8 cellular contexts compared by ENCODE assay signal in the genomic region with DNA sequence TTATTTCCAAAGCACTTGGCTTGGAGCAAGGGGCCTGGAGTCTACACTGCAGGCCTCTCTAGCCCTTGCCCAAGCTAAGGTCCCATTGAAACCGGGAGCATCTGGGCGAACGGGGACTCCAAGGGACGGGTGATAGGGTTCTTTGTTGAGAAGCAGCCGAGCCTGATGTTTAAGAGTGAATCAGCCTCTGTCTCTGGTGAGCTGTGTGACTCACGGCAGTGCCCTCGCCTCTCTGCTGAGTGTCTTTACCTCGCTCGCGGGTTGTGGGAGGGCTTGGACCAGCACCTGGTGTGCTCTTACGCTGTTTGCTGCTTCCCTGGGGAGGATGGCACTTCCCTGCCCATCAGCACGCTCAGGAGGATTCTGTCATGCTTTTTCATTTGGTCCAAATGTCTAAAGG. TPM values are rescaled to one million over a fixed set of nuclear protein-coding genes. Genes with fewer than 3 reads are reported as not detected.
A peak's percentile ranks its signal among the peaks of the same experiment; 100 is the strongest.
DNase-seq lines count a peak whose midpoint lies in the region; ATAC-seq and TF ChIP-seq lines count a peak whose summit lies in the region.

No MANE protein-coding gene starts in this region.

- H3K36me3 ChIP-seq in HCT116 (ENCODE audit: control insufficient read depth in 1 of 2, insufficient read depth in 2 of 2, low read length in 2 of 2) = peaks cover 22 to 53% of the 10 kb centered on the region in 2 experiments

- H3K4me3 Mint-ChIP-seq in activated CD4-positive, alpha-beta memory T cell treated with anti-CD3 and anti-CD28 coated beads for 36 hours = peak overlapping the region; percentile 86

- CTCF ChIA-PET in HCT116 (lab: Charles Lee) = no interaction called here
- CTCF ChIA-PET in activated CD4-positive, alpha-beta memory T cell treated with anti-CD3 and anti-CD28 coated beads for 36 hours (lab: Charles Lee) = interaction anchor here (1.0 to 2.0 kb wide), 4 partner anchors 10 to 84 kb away, joined by 3 to 5 read pairs (median 4); no protein-coding TSS in a partner anchor

- H3K4me2 ChIP-seq in HCT116 (ENCODE audit: low read length) = peak overlapping the region; percentile 100

- intact Hi-C loops in HCT116 (cut with micrococcal nuclease) = no loop called here
- intact Hi-C loops in activated CD4-positive, alpha-beta memory T cell treated with anti-CD3 and anti-CD28 coated beads for 36 hours (cut with micrococcal nuclease) = loop anchor here (2.0 kb wide), 1 partner anchor 18 kb away; a partner anchor contains a TSS

- TF ChIP-seq RAD21 in HCT116 (IDR thresholded peaks at IDR 0.05; ENCODE audit: low read depth) = no peak

- no peak for ATAC-seq in HCT116

- H2AFZ ChIP-seq in HCT116 (ENCODE audit: low read depth, low read length, poor library complexity, severe bottlenecking) = no peak overlapping the region

- no peaks in the 10 kb centered on the region for H3K27me3 ChIP-seq in HCT116 (ENCODE audit: insufficient read depth, low read length)

- H3K9me2 ChIP-seq in HCT116 (ENCODE audit: insufficient read depth) = no peaks in the 10 kb centered on the region

- peak overlapping the region; percentile 86 to 99 for H3K4me3 ChIP-seq in HCT116 (replicated peaks in 1 of 2; ENCODE audit: low read depth in 1 of 2, low read length in 2 of 2)
- peak overlapping the region; percentile 93 for H3K4me3 ChIP-seq in fibroblast of villous mesenchyme (ENCODE audit: low read depth, low read length)

- peaks cover 32% of the 10 kb centered on the region for H3K4me1 Mint-ChIP-seq in activated CD4-positive, alpha-beta memory T cell treated with anti-CD3 and anti-CD28 coated beads for 36 hours (ENCODE audit: low read depth)

- RAD21 ChIA-PET in HCT116 (lab: Charles Lee; ENCODE audit: low non-redundant PET in 1 of 2, low total read pairs in 2 of 2, uncharacterized antibody in 2 of 2, unreplicated experiment in 2 of 2) = interaction anchor here in 1 of 2 experiments (0.6 kb wide), 1 partner anchor 462 kb away, joined by 4 read pairs; a partner anchor contains a TSS

- peaks cover 2% of the 10 kb centered on the region for H3K27me3 Mint-ChIP-seq in activated CD4-positive, alpha-beta memory T cell treated with anti-CD3 and anti-CD28 coated beads for 36 hours

- peaks cover 40% of the 10 kb centered on the region for H3K36me3 Mint-ChIP-seq in activated CD4-positive, alpha-beta memory T cell treated with anti-CD3 and anti-CD28 coated beads for 36 hours

- TF ChIP-seq CTCF in 22Rv1 (IDR thresholded peaks at IDR 0.05) (no peak), HCT116 (IDR thresholded peaks at IDR 0.05 in 2 of 3, conservative IDR thresholded peaks at IDR 0.05 in 1 of 3; ENCODE audit: borderline replicate concordance in 1 of 3, insufficient read depth in 1 of 3, low read depth in 2 of 3, low read length in 2 of 3) (no peak), fibroblast of villous mesenchyme (IDR thresholded peaks at IDR 0.05; ENCODE audit: insufficient read depth, low read depth, low read length) (no peak)

- H3K27ac Mint-ChIP-seq in activated CD4-positive, alpha-beta memory T cell treated with anti-CD3 and anti-CD28 coated beads for 36 hours = peak overlapping the region; percentile 86

- H3K27ac ChIP-seq in 22Rv1 = peak overlapping the region; percentile 72
- peak overlapping the region; percentile 92 for H3K27ac ChIP-seq in HCT116 (ENCODE audit: low read depth, low read length)

- peaks cover 86% of the 10 kb centered on the region for H3K79me2 ChIP-seq in HCT116 (ENCODE audit: insufficient read depth, low read length)

- peak overlapping the region; percentile 85 for H3K9ac ChIP-seq in HCT116 (ENCODE audit: low read length)

- H3K9me3 ChIP-seq in HCT116 (ENCODE audit: control insufficient read depth in 1 of 2, insufficient read depth in 1 of 2, low read depth in 1 of 2, low read length in 2 of 2) = no peaks in the 10 kb centered on the region

- POLR2A ChIA-PET in HCT116 (lab: Charles Lee) = interaction anchor here (1.2 to 4.4 kb wide), 4 partner anchors 17 to 166 kb away, joined by 3 to 33 read pairs (median 6); a partner anchor contains a TSS
- POLR2A ChIA-PET in activated CD4-positive, alpha-beta memory T cell treated with anti-CD3 and anti-CD28 coated beads for 36 hours (lab: Charles Lee) = interaction anchor here (0.6 to 4.4 kb wide), 6 partner anchors 11 to 206 kb away, joined by 3 to 54 read pairs (median 8); a partner anchor contains a TSS

- H3K9me3 Mint-ChIP-seq in activated CD4-positive, alpha-beta memory T cell treated with anti-CD3 and anti-CD28 coated beads for 36 hours = no peaks in the 10 kb centered on the region

- H3K4me1 ChIP-seq in HCT116 (ENCODE audit: control insufficient read depth in 1 of 2, insufficient read depth in 2 of 2, low read length in 2 of 2) = peaks cover 18 to 23% of the 10 kb centered on the region in 2 experiments

- no TSS peak for BruUV-seq in HCT116 (replicated peaks; lab: Mats Ljungman, UMichigan)

- no peak for TF ChIP-seq POLR2A in HCT116 (IDR thresholded peaks at IDR 0.05; ENCODE audit: borderline replicate concordance, extremely low read depth, insufficient read depth, insufficient read length)

- H4K20me1 ChIP-seq in HCT116 (ENCODE audit: insufficient read depth) = peaks cover 6% of the 10 kb centered on the region; the same call in 1 of the 2 replicates

- no peak for DNase-seq in HCT116 (ENCODE audit: low read depth, low spot score)
- DNase-seq in activated CD4-positive, alpha-beta memory T cell treated with anti-CD3 and anti-CD28 coated beads for 36 hours = peak; percentile 73
- peak; percentile 39 for DNase-seq in fibroblast of villous mesenchyme (ENCODE audit: low read depth)
- peak; percentile 74 for DNase-seq in stimulated activated CD4-positive, alpha-beta T cell treated with anti-CD3 and anti-CD28 coated beads, Interleukin-15, amount 100 ng/mL, for 24 hours
- DNase-seq in SW 1271 (lab: John Stamatoyannopoulos, UW) = no peak
- no peak for DNase-seq in T-helper 9 cell
- DNase-seq in GF-D8 (lab: John Stamatoyannopoulos, UW) = no peak

TF ChIP-seq in HCT116, 20 proteins besides CTCF, POLR2A, EP300 and RAD21:
- TF ChIP-seq, protein P1, sequence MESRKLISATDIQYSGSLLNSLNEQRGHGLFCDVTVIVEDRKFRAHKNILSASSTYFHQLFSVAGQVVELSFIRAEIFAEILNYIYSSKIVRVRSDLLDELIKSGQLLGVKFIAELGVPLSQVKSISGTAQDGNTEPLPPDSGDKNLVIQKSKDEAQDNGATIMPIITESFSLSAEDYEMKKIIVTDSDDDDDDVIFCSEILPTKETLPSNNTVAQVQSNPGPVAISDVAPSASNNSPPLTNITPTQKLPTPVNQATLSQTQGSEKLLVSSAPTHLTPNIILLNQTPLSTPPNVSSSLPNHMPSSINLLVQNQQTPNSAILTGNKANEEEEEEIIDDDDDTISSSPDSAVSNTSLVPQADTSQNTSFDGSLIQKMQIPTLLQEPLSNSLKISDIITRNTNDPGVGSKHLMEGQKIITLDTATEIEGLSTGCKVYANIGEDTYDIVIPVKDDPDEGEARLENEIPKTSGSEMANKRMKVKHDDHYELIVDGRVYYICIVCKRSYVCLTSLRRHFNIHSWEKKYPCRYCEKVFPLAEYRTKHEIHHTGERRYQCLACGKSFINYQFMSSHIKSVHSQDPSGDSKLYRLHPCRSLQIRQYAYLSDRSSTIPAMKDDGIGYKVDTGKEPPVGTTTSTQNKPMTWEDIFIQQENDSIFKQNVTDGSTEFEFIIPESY (IDR thresholded peaks at IDR 0.05; ENCODE audit: extremely low read depth, insufficient replicate concordance, low read length) = no peak
- no peak for TF ChIP-seq YY1 (IDR thresholded peaks at IDR 0.05; ENCODE audit: extremely low read depth, insufficient replicate concordance, low read depth, low read length)
- TF ChIP-seq CEBPB (IDR thresholded peaks at IDR 0.05; ENCODE audit: low read depth) = no peak

RNA-seq across cellular contexts. Expression of a gene that starts 1.3 kb away (rescaled TPM):
- 231 TPM for total RNA-seq in HCT116 (2021; ENCODE audit: unreplicated experiment)
- 235 and 241 TPM in 2 replicates for polyA plus RNA-seq in HCT116 (2012)
- total RNA-seq in activated CD4-positive, alpha-beta memory T cell treated with anti-CD3 and anti-CD28 coated beads for 36 hours = 100 to 1,000 TPM in 1 of 2 experiments, 10 to 100 TPM in 1; 96.9 to 111 TPM
- total RNA-seq in fibroblast of villous mesenchyme = 75.1 and 94.4 TPM in 2 replicates

RNA-seq across cellular contexts. Expression of a gene that starts 1.5 kb away (rescaled TPM):
- total RNA-seq in HCT116 (2021; ENCODE audit: unreplicated experiment) (47.5 TPM), fibroblast of villous mesenchyme (22.9 and 27.4 TPM in 2 replicates)
- polyA plus RNA-seq in HCT116 (2012) = 39.0 and 43.1 TPM in 2 replicates
- 10 to 100 TPM; 15.1 to 17.1 TPM for total RNA-seq in activated CD4-positive, alpha-beta memory T cell treated with anti-CD3 and anti-CD28 coated beads for 36 hours

RNA-seq across cellular contexts. Expression of a gene that starts 18.1 kb away (rescaled TPM):
- total RNA-seq in HCT116 (2021; ENCODE audit: unreplicated experiment) (260 TPM), fibroblast of villous mesenchyme (12.1 and 12.6 TPM in 2 replicates)
- 178 and 227 TPM in 2 replicates for polyA plus RNA-seq in HCT116 (2012)
- total RNA-seq in activated CD4-positive, alpha-beta memory T cell treated with anti-CD3 and anti-CD28 coated beads for 36 hours = 100 to 1,000 TPM; 112 to 118 TPM

RNA-seq across cellular contexts. Expression of a gene that starts 18.6 kb away (rescaled TPM):
- total RNA-seq in HCT116 (2021; ENCODE audit: unreplicated experiment) (77.5 TPM), fibroblast of villous mesenchyme (7.8 and 10.0 TPM in 2 replicates)
- 39.7 and 42.4 TPM in 2 replicates for polyA plus RNA-seq in HCT116 (2012)
- total RNA-seq in activated CD4-positive, alpha-beta memory T cell treated with anti-CD3 and anti-CD28 coated beads for 36 hours = 10 to 100 TPM; 34.0 to 36.8 TPM

RNA-seq across cellular contexts. Expression of a gene that starts 18.7 kb away (rescaled TPM):
- total RNA-seq in HCT116 (2021; ENCODE audit: unreplicated experiment) (75.9 TPM), fibroblast of villous mesenchyme (23.7 and 28.0 TPM in 2 replicates)
- polyA plus RNA-seq in HCT116 (2012) = 79.6 and 84.0 TPM in 2 replicates
- total RNA-seq in activated CD4-positive, alpha-beta memory T cell treated with anti-CD3 and anti-CD28 coated beads for 36 hours = 10 to 100 TPM; 49.6 to 57.7 TPM

Comparison
In these comparisons a context has a peak if more than half of its experiments do, and no peak if none do; other contexts are left out.
1. DNase-seq: peak in activated CD4-positive, alpha-beta memory T cell treated with anti-CD3 and anti-CD28 coated beads for 36 hours (single experiment), fibroblast of villous mesenchyme (single experiment) and stimulated activated CD4-positive, alpha-beta T cell treated with anti-CD3 and anti-CD28 coated beads, Interleukin-15, amount 100 ng/mL, for 24 hours (single experiment); none in HCT116 (single experiment), SW 1271 (0 of 2), T-helper 9 cell (single experiment) and GF-D8 (single experiment).